Comparison of ENCODE assay signal across 10 cellular contexts in the genomic region with DNA sequence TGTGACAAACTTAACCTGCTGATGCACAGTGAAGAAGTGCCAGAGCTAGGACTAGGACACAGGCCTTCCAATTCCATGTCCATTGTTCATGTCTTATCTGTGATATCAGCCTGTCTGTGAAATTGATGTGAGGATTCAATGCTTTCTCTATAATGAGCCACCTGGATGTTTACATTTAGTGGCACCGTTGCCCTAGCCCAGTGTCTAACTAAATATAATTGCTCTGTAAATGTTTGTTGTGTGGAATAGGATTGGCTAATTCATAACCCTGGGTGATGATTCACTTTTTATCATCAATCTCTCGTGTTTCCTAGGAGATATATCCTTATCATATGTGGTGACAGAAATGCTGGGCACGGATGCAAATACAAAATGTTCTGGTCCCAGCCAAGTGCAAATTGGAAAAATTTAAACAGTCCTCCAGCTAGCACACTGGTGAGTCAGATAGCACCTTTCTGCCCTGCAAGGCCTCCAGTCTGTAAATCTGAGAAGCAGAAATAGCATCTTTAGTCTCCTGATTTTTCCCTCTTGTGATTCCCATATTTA. TPM values are rescaled to one million over a fixed set of nuclear protein-coding genes. Genes with fewer than 3 reads are reported as not detected.
DNase-seq lines count a peak whose midpoint lies in the region; ATAC-seq and TF ChIP-seq lines count a peak whose summit lies in the region.
"Had no signal": no experiment of that assay in that cellular context is flagged by ENCODE, and none has a peak within 500 bp of the region (broad histone marks: within the 10 kb centered on the region; RNA-seq: fewer than 3 reads in every experiment).

No MANE protein-coding gene starts in this region.

- no peaks in the 10 kb centered on the region for H3K36me3 ChIP-seq in adrenal gland (replicated peaks in 1 of 2)
- H3K36me3 ChIP-seq in mucosa of descending colon (ENCODE audit: low read depth) = no peaks in the 10 kb centered on the region

- intact Hi-C loops in adrenal gland (cut with DNase I) (no loop called here), mucosa of descending colon (cut with DNase I, micrococcal nuclease) (no loop called here)

- TF ChIP-seq CTCF in adrenal gland (IDR thresholded peaks at IDR 0.05) = no peak
- TF ChIP-seq CTCF in mucosa of descending colon (IDR thresholded peaks at IDR 0.05) = no peak
- no peak for TF ChIP-seq CTCF in glutamatergic neuron (IDR thresholded peaks at IDR 0.05; ENCODE audit: partially characterized antibody, unreplicated experiment)

- TF ChIP-seq POLR2A in adrenal gland (IDR thresholded peaks at IDR 0.05) = no peak

- H3K4me3 ChIP-seq in adrenal gland (no peak overlapping the region), mucosa of descending colon (no peak overlapping the region)

- no peaks in the 10 kb centered on the region for H3K9me3 ChIP-seq in adrenal gland (replicated peaks in 1 of 3)
- H3K9me3 ChIP-seq in mucosa of descending colon = no peaks in the 10 kb centered on the region

- H3K27ac Mint-ChIP-seq in glutamatergic neuron (ENCODE audit: unreplicated experiment) = no peak overlapping the region
- H3K27ac Mint-ChIP-seq: T-helper 1 cell treated with Interleukin-12 subunit alpha and Interleukin-12 subunit beta and Interleukin-4 antibody, amounts not matched to agents 30 μg/mL and 1 μg/mL, for 36 hours had no signal

- H3K27me3 ChIP-seq in adrenal gland = no peaks in the 10 kb centered on the region

- H3K9me3 Mint-ChIP-seq in glutamatergic neuron (ENCODE audit: unreplicated experiment) = peaks cover 2% of the 10 kb centered on the region
- H3K9me3 Mint-ChIP-seq: T-helper 1 cell treated with Interleukin-12 subunit alpha and Interleukin-12 subunit beta and Interleukin-4 antibody, amounts not matched to agents 30 μg/mL and 1 μg/mL, for 36 hours had no signal

- WGBS in adrenal gland, 4 donors = 13 to 39% (median 23%) methylated on average over 3 of the region's 3 CpGs

- H3K4me3 Mint-ChIP-seq in glutamatergic neuron (ENCODE audit: unreplicated experiment) = no peak overlapping the region
- H3K4me3 Mint-ChIP-seq: T-helper 1 cell treated with Interleukin-12 subunit alpha and Interleukin-12 subunit beta and Interleukin-4 antibody, amounts not matched to agents 30 μg/mL and 1 μg/mL, for 36 hours had no signal

- no peaks in the 10 kb centered on the region for H3K36me3 Mint-ChIP-seq in glutamatergic neuron (ENCODE audit: unreplicated experiment)

- no peaks in the 10 kb centered on the region for H3K27me3 Mint-ChIP-seq in glutamatergic neuron (ENCODE audit: unreplicated experiment)

- H3K27ac ChIP-seq in adrenal gland = peak overlapping the region in 2 of 5 donors; percentile 17 to 56

- DNase-seq in GM04503 (ENCODE audit: low read depth) (peak; percentile 58), NCI-H2081 (lab: John Stamatoyannopoulos, UW) (peak; percentile 79 to 97), adrenal gland (peak; percentile 51 to 83 (median 76)), mucosa of descending colon (no peak), glutamatergic neuron (no peak)
- DNase-seq: foreskin melanocyte had no signal

- no peaks in the 10 kb centered on the region for H3K4me1 Mint-ChIP-seq in glutamatergic neuron (ENCODE audit: low read depth, unreplicated experiment)

- H3K4me1 ChIP-seq in adrenal gland (replicated peaks in 1 of 2) (peaks cover 0 to 11% of the 10 kb centered on the region in 2 donors), mucosa of descending colon (ENCODE audit: low read depth) (no peaks in the 10 kb centered on the region)

- ATAC-seq in mucosa of descending colon (peak; percentile 93), HG02678 (IDR thresholded peaks at IDR 0.05; ENCODE audit: unreplicated experiment) (no peak), HG03442 (IDR thresholded peaks at IDR 0.05; ENCODE audit: unreplicated experiment) (no peak), GM18868 (IDR thresholded peaks at IDR 0.05; ENCODE audit: unreplicated experiment) (no peak)

RNA-seq across cellular contexts. Expression of gene GNG12, which starts 46.9 kb away (rescaled TPM):
- total RNA-seq in adrenal gland (100 to 1,000 TPM in 1 of 8 donors, 10 to 100 TPM in 7; 75.7 to 121 (median 87.0) TPM), mucosa of descending colon (100 to 1,000 TPM in 2 of 3 donors, 10 to 100 TPM in 1; 85.0 to 191 (median 158) TPM), glutamatergic neuron (ENCODE audit: unreplicated experiment) (1.3 TPM)
- 100 to 1,000 TPM in 1 of 3 donors, 10 to 100 TPM in 2; 15.3 to 102 (median 19.9) TPM for polyA plus RNA-seq in adrenal gland

Comparison
In these comparisons a context has a peak if more than half of its experiments do, and no peak if none do; other contexts are left out.
1. DNase-seq: peak in GM04503 (single experiment), NCI-H2081 (2 of 2) and adrenal gland (7 of 7); none in mucosa of descending colon (0 of 3) and glutamatergic neuron (single experiment).
2. RNA of gene GNG12, which starts 46.9 kb away (total RNA-seq): 85.0 to 191 TPM in mucosa of descending colon and 75.7 to 121 TPM in adrenal gland; 1.3 TPM in glutamatergic neuron (single experiment); every median in the first group is over 10 times any median in the second.